Comparison of ENCODE assay signal across 19 cellular contexts in genomic region chr2:102359527-102359926, GRCh38. TPM values are rescaled to one million over a fixed set of nuclear protein-coding genes. Genes with fewer than 3 reads are reported as not detected.
A peak's percentile ranks its signal among the peaks of the same experiment; 100 is the strongest.
DNase-seq lines count a peak whose midpoint lies in the region; ATAC-seq and TF ChIP-seq lines count a peak whose summit lies in the region.
"Had no signal": no experiment of that assay in that cellular context is flagged by ENCODE, and none has a peak within 500 bp of the region (broad histone marks: within the 10 kb centered on the region; RNA-seq: fewer than 3 reads in every experiment).

No MANE protein-coding gene starts in this region.

- no peak for TF ChIP-seq CTCF in type B pancreatic cell (conservative IDR thresholded peaks at IDR 0.05)

- peaks cover 91% of the 10 kb centered on the region for H3K4me1 Mint-ChIP-seq in stimulated activated naive CD8-positive, alpha-beta T cell treated with anti-CD3 and anti-CD28 coated beads, Interleukin-15, Interleukin-2, amounts not matched to agents 100 ng/mL and 50 ng/mL, for 24 hours (ENCODE audit: low read depth)
- H3K4me1 Mint-ChIP-seq in stimulated activated naive CD8-positive, alpha-beta T cell treated with anti-CD3 and anti-CD28 coated beads, Interleukin-15, amount 100 ng/mL, for 72 hours, result peaks cover 78% of the 10 kb centered on the region
- H3K4me1 Mint-ChIP-seq in T-cell (peaks cover 36 to 58% (median 58%) of the 10 kb centered on the region in 3 donors), type B pancreatic cell (ENCODE audit: unreplicated experiment) (no peaks in the 10 kb centered on the region)
- H3K4me1 Mint-ChIP-seq in effector memory CD8-positive, alpha-beta T cell (ENCODE audit: low read depth in 2 of 2), result peaks cover 37 to 49% of the 10 kb centered on the region in 2 donors
- peaks cover 17 to 61% (median 42%) of the 10 kb centered on the region in 7 donors for H3K4me1 Mint-ChIP-seq in naive thymus-derived CD4-positive, alpha-beta T cell

- H3K27ac Mint-ChIP-seq in stimulated activated naive CD8-positive, alpha-beta T cell treated with anti-CD3 and anti-CD28 coated beads, Interleukin-15, Interleukin-2, amounts not matched to agents 100 ng/mL and 50 ng/mL, for 24 hours, result no peak overlapping the region
- no peak overlapping the region for H3K27ac Mint-ChIP-seq in stimulated activated naive CD8-positive, alpha-beta T cell treated with anti-CD3 and anti-CD28 coated beads, Interleukin-15, amount 100 ng/mL, for 72 hours
- H3K27ac Mint-ChIP-seq in T-cell, result peak overlapping the region; percentile 49 to 55
- H3K27ac Mint-ChIP-seq in effector memory CD8-positive, alpha-beta T cell, result peak overlapping the region; percentile 52 to 97
- H3K27ac Mint-ChIP-seq in type B pancreatic cell, result peak overlapping the region; percentile 16
- no peak overlapping the region for H3K27ac Mint-ChIP-seq in naive thymus-derived CD4-positive, alpha-beta T cell
- H3K27ac Mint-ChIP-seq: activated CD4-positive, alpha-beta T cell treated with anti-CD3 and anti-CD28 coated beads for 36 hours had no signal

- H3K27me3 Mint-ChIP-seq in stimulated activated naive CD8-positive, alpha-beta T cell treated with anti-CD3 and anti-CD28 coated beads, Interleukin-15, Interleukin-2, amounts not matched to agents 100 ng/mL and 50 ng/mL, for 24 hours, result no peaks in the 10 kb centered on the region
- no peaks in the 10 kb centered on the region for H3K27me3 Mint-ChIP-seq in stimulated activated naive CD8-positive, alpha-beta T cell treated with anti-CD3 and anti-CD28 coated beads, Interleukin-15, amount 100 ng/mL, for 72 hours
- no peaks in the 10 kb centered on the region for H3K27me3 Mint-ChIP-seq in T-cell
- no peaks in the 10 kb centered on the region for H3K27me3 Mint-ChIP-seq in effector memory CD8-positive, alpha-beta T cell
- peaks cover 13% of the 10 kb centered on the region for H3K27me3 Mint-ChIP-seq in type B pancreatic cell
- no peaks in the 10 kb centered on the region for H3K27me3 Mint-ChIP-seq in naive thymus-derived CD4-positive, alpha-beta T cell
- H3K27me3 Mint-ChIP-seq: activated CD4-positive, alpha-beta T cell treated with anti-CD3 and anti-CD28 coated beads for 36 hours had no signal

- CTCF ChIA-PET in T-cell (lab: Charles Lee), result interaction anchor here in 1 of 2 donors (1.1 kb wide), 1 partner anchor 8 kb away, joined by 3 read pairs; no protein-coding TSS in a partner anchor
- CTCF ChIA-PET in naive thymus-derived CD4-positive, alpha-beta T cell (lab: Charles Lee), result no interaction called here

- H3K36me3 ChIP-seq in naive thymus-derived CD4-positive, alpha-beta T cell (ENCODE audit: control insufficient read depth in 2 of 3, insufficient read depth in 3 of 3, low read length in 3 of 3), result peaks cover 0 to 5% (median 0%) of the 10 kb centered on the region in 3 experiments

- H3K4me1 ChIP-seq in naive thymus-derived CD4-positive, alpha-beta T cell (ENCODE audit: control insufficient read depth in 2 of 2, insufficient read depth in 2 of 2, low read length in 2 of 2), result peaks cover 8 to 19% of the 10 kb centered on the region in 2 donors

- peaks cover 63% of the 10 kb centered on the region for H3K36me3 Mint-ChIP-seq in stimulated activated naive CD8-positive, alpha-beta T cell treated with anti-CD3 and anti-CD28 coated beads, Interleukin-15, Interleukin-2, amounts not matched to agents 100 ng/mL and 50 ng/mL, for 24 hours (ENCODE audit: low read depth)
- H3K36me3 Mint-ChIP-seq in T-cell (peaks cover 26% of the 10 kb centered on the region), type B pancreatic cell (no peaks in the 10 kb centered on the region)
- H3K36me3 Mint-ChIP-seq in effector memory CD8-positive, alpha-beta T cell (ENCODE audit: insufficient read depth), result peaks cover 34% of the 10 kb centered on the region
- H3K36me3 Mint-ChIP-seq in naive thymus-derived CD4-positive, alpha-beta T cell, result peaks cover 6 to 56% (median 18%) of the 10 kb centered on the region in 5 donors

- no peak for ATAC-seq in stimulated activated naive CD8-positive, alpha-beta T cell treated with anti-CD3 and anti-CD28 coated beads, Interleukin-15, amount 100 ng/mL, for 72 hours
- ATAC-seq in T-cell (replicated peaks in 1 of 4), result no peak
- ATAC-seq in effector memory CD8-positive, alpha-beta T cell (replicated peaks), result no peak
- no peak for ATAC-seq in naive thymus-derived CD4-positive, alpha-beta T cell
- ATAC-seq: activated CD4-positive, alpha-beta T cell treated with anti-CD3 and anti-CD28 coated beads for 36 hours had no signal

- POLR2A ChIA-PET in T-cell (lab: Charles Lee), result no interaction called here
- POLR2A ChIA-PET in naive thymus-derived CD4-positive, alpha-beta T cell (lab: Charles Lee), result interaction anchor here (1.9 kb wide), 1 partner anchor 9 kb away, joined by 8 read pairs; no protein-coding TSS in a partner anchor

- H3K27ac ChIP-seq in naive thymus-derived CD4-positive, alpha-beta T cell (ENCODE audit: low read depth, low read length), result no peak overlapping the region

- H3K4me3 Mint-ChIP-seq in stimulated activated naive CD8-positive, alpha-beta T cell treated with anti-CD3 and anti-CD28 coated beads, Interleukin-15, Interleukin-2, amounts not matched to agents 100 ng/mL and 50 ng/mL, for 24 hours, result peak overlapping the region; percentile 94
- peak overlapping the region in 1 of 2 donors; percentile 99 for H3K4me3 Mint-ChIP-seq in stimulated activated naive CD8-positive, alpha-beta T cell treated with anti-CD3 and anti-CD28 coated beads, Interleukin-15, amount 100 ng/mL, for 72 hours
- H3K4me3 Mint-ChIP-seq in T-cell (no peak overlapping the region), type B pancreatic cell (peak overlapping the region; percentile 53)
- peak overlapping the region; percentile 98 for H3K4me3 Mint-ChIP-seq in effector memory CD8-positive, alpha-beta T cell
- peak overlapping the region in 1 of 10 donors; percentile 33 for H3K4me3 Mint-ChIP-seq in naive thymus-derived CD4-positive, alpha-beta T cell

- DNase-seq in stimulated activated naive CD8-positive, alpha-beta T cell treated with anti-CD3 and anti-CD28 coated beads, Interleukin-15, amount 100 ng/mL, for 72 hours, result no peak
- DNase-seq in T-cell, result no peak
- no peak for DNase-seq in effector memory CD8-positive, alpha-beta T cell
- DNase-seq in type B pancreatic cell (ENCODE audit: extremely low spot score, unreplicated experiment), result no peak
- no peak for DNase-seq in naive thymus-derived CD4-positive, alpha-beta T cell
- DNase-seq in iPS-NIHi7 (ENCODE audit: extremely low spot score), result no peak
- DNase-seq in GDM1 (lab: John Stamatoyannopoulos, UW), result no peak
- DNase-seq: activated CD4-positive, alpha-beta T cell treated with anti-CD3 and anti-CD28 coated beads for 36 hours; dermis blood vessel endothelial cell; DMS79 treated with DMSO at 0.1 percent for 48 hours; hippocampal formation; islet precursor cell; NCI-H2081; NCI-H446; retina; stimulated activated CD4-positive, alpha-beta T cell treated with anti-CD3 and anti-CD28 coated beads, Interleukin-12 subunit alpha, Interleukin-12 subunit beta, amount 100 ng/mL, for 4 hours had no signal

- intact Hi-C loops in naive thymus-derived CD4-positive, alpha-beta T cell (cut with micrococcal nuclease), result loop anchor here (5.0 to 10.0 kb wide), 4 partner anchors 33 to 1045 kb away; no protein-coding TSS in a partner anchor

- no peaks in the 10 kb centered on the region for H3K27me3 ChIP-seq in naive thymus-derived CD4-positive, alpha-beta T cell (ENCODE audit: control insufficient read depth in 2 of 2, insufficient read depth in 2 of 2, low read length in 2 of 2)

- H3K4me3 ChIP-seq in naive thymus-derived CD4-positive, alpha-beta T cell (ENCODE audit: low read length), result no peak overlapping the region

- no peaks in the 10 kb centered on the region for H3K9me3 ChIP-seq in naive thymus-derived CD4-positive, alpha-beta T cell (ENCODE audit: control insufficient read depth in 2 of 3, low read length in 3 of 3)

- peaks cover 13% of the 10 kb centered on the region for H3K9me3 Mint-ChIP-seq in stimulated activated naive CD8-positive, alpha-beta T cell treated with anti-CD3 and anti-CD28 coated beads, Interleukin-15, Interleukin-2, amounts not matched to agents 100 ng/mL and 50 ng/mL, for 24 hours
- peaks cover 13 to 21% of the 10 kb centered on the region in 2 donors for H3K9me3 Mint-ChIP-seq in stimulated activated naive CD8-positive, alpha-beta T cell treated with anti-CD3 and anti-CD28 coated beads, Interleukin-15, amount 100 ng/mL, for 72 hours
- H3K9me3 Mint-ChIP-seq in T-cell, result peaks cover 0 to 6% (median 5%) of the 10 kb centered on the region in 3 donors
- no peaks in the 10 kb centered on the region for H3K9me3 Mint-ChIP-seq in effector memory CD8-positive, alpha-beta T cell
- H3K9me3 Mint-ChIP-seq in type B pancreatic cell, result no peaks in the 10 kb centered on the region
- H3K9me3 Mint-ChIP-seq in naive thymus-derived CD4-positive, alpha-beta T cell, result peaks cover 0 to 8% (median 0%) of the 10 kb centered on the region in 11 donors

RNA-seq across cellular contexts. Expression of gene IL18R1, which starts 3.9 kb away (rescaled TPM):
- total RNA-seq in T-cell, result 10 to 100 TPM in 3 of 5 donors, 1 to 10 TPM in 2; 4.8 to 12.5 (median 10.1) TPM
- total RNA-seq in type B pancreatic cell (ENCODE audit: low replicate concordance), result 5.8 and 9.8 TPM in 2 replicates
- total RNA-seq in naive thymus-derived CD4-positive, alpha-beta T cell, result 10 to 100 TPM in 1 of 5 experiments, 1 to 10 TPM in 4; 2.1 to 52.8 (median 5.3) TPM
- polyA plus RNA-seq in naive thymus-derived CD4-positive, alpha-beta T cell, result 1 to 10 TPM in 1 of 2 donors, under 1 TPM in 1; 0.77 to 2.0 TPM
- polyA plus RNA-seq: H1 had no signal

RNA-seq across cellular contexts. Expression of gene IL1RL1, which starts 48.2 kb away (rescaled TPM):
- total RNA-seq in T-cell (1 to 10 TPM in 1 of 5 donors, under 1 TPM in 4; 0.15 to 1.4 (median 0.35) TPM), type B pancreatic cell (ENCODE audit: low replicate concordance) (not detected in 2 replicates)
- 1 to 10 TPM in 2 of 5 experiments, under 1 TPM in 1, not detected in 2; 0.48 to 7.9 (median 4.9) TPM for total RNA-seq in naive thymus-derived CD4-positive, alpha-beta T cell
- polyA plus RNA-seq in naive thymus-derived CD4-positive, alpha-beta T cell, result not detected
- total RNA-seq: frontal cortex, H1 had no signal
- polyA plus RNA-seq: H1 had no signal

Comparison
In these comparisons a context has a peak if more than half of its experiments do, and no peak if none do; other contexts are left out.
1. H3K27ac Mint-ChIP-seq: peak in T-cell (2 of 2), effector memory CD8-positive, alpha-beta T cell (2 of 2) and type B pancreatic cell (single experiment); none in stimulated activated naive CD8-positive, alpha-beta T cell treated with anti-CD3 and anti-CD28 coated beads, Interleukin-15, Interleukin-2, amounts not matched to agents 100 ng/mL and 50 ng/mL, for 24 hours (single experiment), stimulated activated naive CD8-positive, alpha-beta T cell treated with anti-CD3 and anti-CD28 coated beads, Interleukin-15, amount 100 ng/mL, for 72 hours (0 of 2) and naive thymus-derived CD4-positive, alpha-beta T cell (0 of 9).
2. H3K4me3 Mint-ChIP-seq: peak in stimulated activated naive CD8-positive, alpha-beta T cell treated with anti-CD3 and anti-CD28 coated beads, Interleukin-15, Interleukin-2, amounts not matched to agents 100 ng/mL and 50 ng/mL, for 24 hours (single experiment), effector memory CD8-positive, alpha-beta T cell (2 of 2) and type B pancreatic cell (single experiment); none in T-cell (0 of 3).